11 cellular contexts compared by ENCODE assay signal in the genomic region with DNA sequence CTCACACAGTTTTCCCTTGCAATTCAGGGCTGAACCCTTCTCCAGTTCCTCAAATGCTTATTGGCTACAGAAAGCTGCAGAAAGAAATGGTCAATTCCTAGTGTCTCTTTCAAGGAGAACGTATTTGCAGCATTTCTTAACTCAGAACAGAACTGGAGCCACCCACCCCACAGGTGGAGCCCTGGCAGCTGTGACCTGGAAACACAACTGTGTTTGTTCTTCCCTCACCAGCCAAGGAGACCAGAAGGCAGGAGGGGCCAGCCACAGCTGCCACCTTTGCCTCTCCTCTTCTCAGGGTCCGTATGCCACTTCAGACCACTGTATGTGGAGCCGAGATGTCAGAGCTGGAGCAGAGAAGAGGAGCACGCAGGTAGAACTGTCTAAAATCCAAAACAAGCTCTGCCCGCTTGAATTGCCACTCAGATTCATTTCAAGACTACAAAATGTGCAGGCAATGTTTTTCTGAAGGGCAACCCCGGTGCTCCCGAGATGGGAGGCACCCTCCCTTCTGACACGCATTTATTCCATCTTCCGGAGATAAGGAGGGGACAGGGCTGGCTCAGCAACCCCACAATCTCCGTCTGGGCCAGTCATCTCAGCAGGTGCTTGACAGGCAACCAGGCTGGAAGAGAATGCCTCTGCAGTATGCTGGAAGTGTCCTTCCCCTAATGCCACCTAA. TPM values are rescaled to one million over a fixed set of nuclear protein-coding genes. Genes with fewer than 3 reads are reported as not detected.
DNase-seq lines count a peak whose midpoint lies in the region; ATAC-seq and TF ChIP-seq lines count a peak whose summit lies in the region.
"Had no signal": no experiment of that assay in that cellular context is flagged by ENCODE, and none has a peak within 500 bp of the region (broad histone marks: within the 10 kb centered on the region; RNA-seq: fewer than 3 reads in every experiment).

No MANE protein-coding gene starts in this region.

- peak; percentile 12 to 13 (median 12) for ATAC-seq in T-cell (replicated peaks in 1 of 4)
- peak; percentile 63 to 66 for ATAC-seq in activated naive CD4-positive, alpha-beta T cell treated with anti-CD3 and anti-CD28 coated beads, Interleukin-2, amount 50 U/mL, for 72 hours
- ATAC-seq in PC-3: no peak
- ATAC-seq: heart left ventricle had no signal

- H3K4me3 ChIP-seq in KMS-11 (IDR thresholded peaks at IDR 0.05; ENCODE audit: insufficient read depth, low read depth, low read length): no peak overlapping the region
- H3K4me3 ChIP-seq in PC-3 (ENCODE audit: low read length): no peak overlapping the region
- H3K4me3 ChIP-seq: heart left ventricle, prostate gland had no signal

- CTCF ChIA-PET in T-cell (lab: Charles Lee) (interaction anchor here (0.6 to 1.5 kb wide), 5 partner anchors 9 to 236 kb away, joined by 3 to 6 read pairs (median 3); partner anchors contain the start of gene CD247 (in 1 of the 2)), PC-3 (lab: Charles Lee) (no interaction called here)

- peak overlapping the region; percentile 60 to 98 (median 71) for H3K4me3 Mint-ChIP-seq in T-cell

- H2AFZ ChIP-seq in KMS-11 (ENCODE audit: low read depth) (peak overlapping the region; percentile 31), PC-3 (ENCODE audit: low read length) (no peak overlapping the region)

- H3K4me1 ChIP-seq in KMS-11 (ENCODE audit: low read depth, poor library complexity, severe bottlenecking) (peaks cover 55% of the 10 kb centered on the region), PC-3 (ENCODE audit: insufficient read depth, low read length) (no peaks in the 10 kb centered on the region)
- H3K4me1 ChIP-seq: heart left ventricle, prostate gland had no signal

- H4K20me1 ChIP-seq in KMS-11 (ENCODE audit: insufficient read depth) (no peaks in the 10 kb centered on the region), PC-3 (ENCODE audit: low read length) (no peaks in the 10 kb centered on the region)

- H3K9me2 ChIP-seq in PC-3 (replicated peaks; ENCODE audit: low read length): no peaks in the 10 kb centered on the region

- H3K27ac ChIP-seq in KMS-11: peak overlapping the region; percentile 28
- H3K27ac ChIP-seq in PC-3 (ENCODE audit: low read length): no peak overlapping the region
- H3K27ac ChIP-seq: heart left ventricle, prostate gland had no signal

- TF ChIP-seq CTCF in KMS-11 (conservative IDR thresholded peaks at IDR 0.05; ENCODE audit: low read depth, low read length) (no peak), PC-3 (conservative IDR thresholded peaks at IDR 0.05; ENCODE audit: low read depth, low read length) (no peak)

- H3K27me3 ChIP-seq in KMS-11 (ENCODE audit: insufficient read depth, low read depth): no peaks in the 10 kb centered on the region
- peaks cover 74% of the 10 kb centered on the region for H3K27me3 ChIP-seq in PC-3 (ENCODE audit: low read length)

- DNase-seq in T-cell (no peak), PC-3 (no peak), NCI-H2029 treated with DMSO at 0.1 percent for 48 hours (lab: John Stamatoyannopoulos, UW) (no peak), hepatic stellate cell (ENCODE audit: low spot score) (no peak)
- DNase-seq in activated naive CD4-positive, alpha-beta T cell treated with anti-CD3 and anti-CD28 coated beads, Interleukin-2, amount 50 U/mL, for 72 hours (ENCODE audit: low spot score in 2 of 2): peak in 1 of 2 donors; percentile 53
- peak; percentile 81 for DNase-seq in stimulated activated CD4-positive, alpha-beta T cell treated with anti-CD3 and anti-CD28 coated beads, Interleukin-15, amount 100 ng/mL, for 24 hours
- DNase-seq in effector CD4-positive, alpha-beta T cell: no peak
- DNase-seq: heart left ventricle had no signal

- H3K27ac Mint-ChIP-seq in T-cell: peak overlapping the region; percentile 81 to 97
- peak overlapping the region; percentile 98 to 99 for H3K27ac Mint-ChIP-seq in activated naive CD4-positive, alpha-beta T cell treated with anti-CD3 and anti-CD28 coated beads, Interleukin-2, amount 50 U/mL, for 72 hours

- H3K4me1 Mint-ChIP-seq in T-cell: peaks cover 97 to 100% (median 98%) of the 10 kb centered on the region in 3 donors

- H3K27me3 Mint-ChIP-seq in T-cell: no peaks in the 10 kb centered on the region

- H3K9ac ChIP-seq in KMS-11 (no peak overlapping the region; the same call in 1 of the 2 replicates), PC-3 (ENCODE audit: low read length) (no peak overlapping the region)

- no peaks in the 10 kb centered on the region for H3F3A ChIP-seq in PC-3 (ENCODE audit: low read length, unreplicated experiment)

- H3K4me2 ChIP-seq in KMS-11: peak overlapping the region; percentile 72; the same call in 1 of the 2 replicates
- H3K4me2 ChIP-seq in PC-3 (ENCODE audit: low read length): no peak overlapping the region

- BruUV-seq in PC-3 (replicated peaks; lab: Mats Ljungman, UMichigan): no TSS peak

- POLR2A ChIA-PET in T-cell (lab: Charles Lee) (no interaction called here), PC-3 (lab: Charles Lee; ENCODE audit: unreplicated experiment) (interaction anchor here (0.5 kb wide), 1 partner anchor 80 kb away, joined by 3 read pairs; no protein-coding TSS in a partner anchor)

- intact Hi-C loops in PC-3 (cut with micrococcal nuclease): no loop called here

- H3K36me3 Mint-ChIP-seq in T-cell: peaks cover 46% of the 10 kb centered on the region
- peaks cover 11 to 33% of the 10 kb centered on the region in 2 donors for H3K36me3 Mint-ChIP-seq in activated naive CD4-positive, alpha-beta T cell treated with anti-CD3 and anti-CD28 coated beads, Interleukin-2, amount 50 U/mL, for 72 hours

- H3K9me3 Mint-ChIP-seq in T-cell: no peaks in the 10 kb centered on the region
- H3K9me3 Mint-ChIP-seq in activated naive CD4-positive, alpha-beta T cell treated with anti-CD3 and anti-CD28 coated beads, Interleukin-2, amount 50 U/mL, for 72 hours: no peaks in the 10 kb centered on the region

- H3K36me3 ChIP-seq in KMS-11 (ENCODE audit: insufficient read depth) (no peaks in the 10 kb centered on the region), PC-3 (ENCODE audit: low read depth, low read length) (no peaks in the 10 kb centered on the region)
- H3K36me3 ChIP-seq: heart left ventricle, prostate gland had no signal

- H3K79me2 ChIP-seq in KMS-11 (ENCODE audit: insufficient read depth, low read depth): no peaks in the 10 kb centered on the region
- no peaks in the 10 kb centered on the region for H3K79me2 ChIP-seq in PC-3 (ENCODE audit: low read length)

- no peaks in the 10 kb centered on the region for H3K9me3 ChIP-seq in PC-3 (ENCODE audit: low read length)
- H3K9me3 ChIP-seq: heart left ventricle, prostate gland had no signal

RNA-seq across cellular contexts. Expression of gene CD247, which starts 16.7 kb away (rescaled TPM):
- total RNA-seq in T-cell: 100 to 1,000 TPM; 324 to 414 (median 385) TPM
- total RNA-seq in activated naive CD4-positive, alpha-beta T cell treated with anti-CD3 and anti-CD28 coated beads, Interleukin-2, amount 50 U/mL, for 72 hours: 100 to 1,000 TPM; 118 to 158 TPM
- 0.17 TPM in 1 of 2 replicates, not detected in the other for total RNA-seq in PC-3 (2014; rRNA removed)
- total RNA-seq: lung microvascular endothelial cell had no signal

RNA-seq across cellular contexts. Expression of gene CREG1, which starts 51.9 kb away (rescaled TPM):
- total RNA-seq in T-cell (10 to 100 TPM in 3 of 5 donors, 1 to 10 TPM in 2; 9.1 to 13.0 (median 10.9) TPM), PC-3 (2014; rRNA removed) (55.7 and 63.9 TPM in 2 replicates)
- total RNA-seq in activated naive CD4-positive, alpha-beta T cell treated with anti-CD3 and anti-CD28 coated beads, Interleukin-2, amount 50 U/mL, for 72 hours: 10 to 100 TPM; 11.7 to 15.1 TPM

Comparison
In these comparisons a context has a peak if more than half of its experiments do, and no peak if none do; other contexts are left out.
1. RNA of gene CD247, which starts 16.7 kb away (total RNA-seq): 324 to 414 TPM in T-cell and 118 to 158 TPM in activated naive CD4-positive, alpha-beta T cell treated with anti-CD3 and anti-CD28 coated beads, Interleukin-2, amount 50 U/mL, for 72 hours; 0.17 TPM in PC-3; every median in the first group is over 100 times any median in the second.